ENCODE assay signal across 1 cellular context in the genomic region with DNA sequence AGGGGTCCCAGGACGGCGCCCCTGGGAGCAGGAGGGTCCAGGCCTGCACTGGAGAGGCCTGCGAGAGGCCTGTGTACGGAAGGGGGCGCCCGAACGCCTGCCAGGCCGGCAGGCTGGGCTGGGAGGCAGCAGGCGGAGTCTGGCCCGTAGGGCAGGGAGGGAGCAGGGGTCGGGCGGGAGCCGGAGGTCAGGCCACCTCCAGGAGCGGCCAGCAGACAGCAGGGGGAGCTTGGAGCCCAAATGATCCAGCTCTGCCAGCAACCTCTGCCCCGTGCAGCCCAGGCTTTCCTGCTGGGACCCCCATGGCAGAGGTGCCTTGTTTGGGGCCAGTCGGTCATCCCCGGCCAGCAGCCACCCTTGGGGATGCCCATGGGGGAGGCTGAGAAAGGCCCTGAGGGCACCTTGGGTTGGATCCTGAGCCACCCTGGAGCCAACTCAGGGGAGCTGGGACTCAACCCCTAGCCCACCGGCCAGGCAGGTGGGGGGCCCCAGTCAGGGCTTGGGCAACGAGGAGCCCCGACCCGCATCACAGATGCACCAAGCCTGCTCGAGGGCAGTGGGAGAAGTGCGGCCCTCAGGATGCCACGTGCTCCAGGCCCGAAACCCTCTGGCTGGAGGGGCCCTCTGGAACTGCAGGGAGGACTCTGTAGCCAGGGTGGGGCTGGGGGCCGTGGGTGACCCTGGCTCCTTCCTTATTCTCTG.
TF ChIP-seq lines count a peak whose summit lies in the region.

No MANE protein-coding gene starts in this region.

TF ChIP-seq in HepG2, 621 proteins besides CTCF, POLR2A, EP300 and RAD21 (continued from another document):
- TF ChIP-seq, protein P1, sequence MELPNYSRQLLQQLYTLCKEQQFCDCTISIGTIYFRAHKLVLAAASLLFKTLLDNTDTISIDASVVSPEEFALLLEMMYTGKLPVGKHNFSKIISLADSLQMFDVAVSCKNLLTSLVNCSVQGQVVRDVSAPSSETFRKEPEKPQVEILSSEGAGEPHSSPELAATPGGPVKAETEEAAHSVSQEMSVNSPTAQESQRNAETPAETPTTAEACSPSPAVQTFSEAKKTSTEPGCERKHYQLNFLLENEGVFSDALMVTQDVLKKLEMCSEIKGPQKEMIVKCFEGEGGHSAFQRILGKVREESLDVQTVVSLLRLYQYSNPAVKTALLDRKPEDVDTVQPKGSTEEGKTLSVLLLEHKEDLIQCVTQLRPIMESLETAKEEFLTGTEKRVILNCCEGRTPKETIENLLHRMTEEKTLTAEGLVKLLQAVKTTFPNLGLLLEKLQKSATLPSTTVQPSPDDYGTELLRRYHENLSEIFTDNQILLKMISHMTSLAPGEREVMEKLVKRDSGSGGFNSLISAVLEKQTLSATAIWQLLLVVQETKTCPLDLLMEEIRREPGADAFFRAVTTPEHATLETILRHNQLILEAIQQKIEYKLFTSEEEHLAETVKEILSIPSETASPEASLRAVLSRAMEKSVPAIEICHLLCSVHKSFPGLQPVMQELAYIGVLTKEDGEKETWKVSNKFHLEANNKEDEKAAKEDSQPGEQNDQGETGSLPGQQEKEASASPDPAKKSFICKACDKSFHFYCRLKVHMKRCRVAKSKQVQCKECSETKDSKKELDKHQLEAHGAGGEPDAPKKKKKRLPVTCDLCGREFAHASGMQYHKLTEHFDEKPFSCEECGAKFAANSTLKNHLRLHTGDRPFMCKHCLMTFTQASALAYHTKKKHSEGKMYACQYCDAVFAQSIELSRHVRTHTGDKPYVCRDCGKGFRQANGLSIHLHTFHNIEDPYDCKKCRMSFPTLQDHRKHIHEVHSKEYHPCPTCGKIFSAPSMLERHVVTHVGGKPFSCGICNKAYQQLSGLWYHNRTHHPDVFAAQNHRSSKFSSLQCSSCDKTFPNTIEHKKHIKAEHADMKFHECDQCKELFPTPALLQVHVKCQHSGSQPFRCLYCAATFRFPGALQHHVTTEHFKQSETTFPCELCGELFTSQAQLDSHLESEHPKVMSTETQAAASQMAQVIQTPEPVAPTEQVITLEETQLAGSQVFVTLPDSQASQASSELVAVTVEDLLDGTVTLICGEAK (IDR thresholded peaks at IDR 0.05), result no peak
- TF ChIP-seq, protein P1 (CRISPR knock-in tag; IDR thresholded peaks at IDR 0.05), result no peak; the same call in 1 of the 2 replicates
- TF ChIP-seq, protein P2, sequence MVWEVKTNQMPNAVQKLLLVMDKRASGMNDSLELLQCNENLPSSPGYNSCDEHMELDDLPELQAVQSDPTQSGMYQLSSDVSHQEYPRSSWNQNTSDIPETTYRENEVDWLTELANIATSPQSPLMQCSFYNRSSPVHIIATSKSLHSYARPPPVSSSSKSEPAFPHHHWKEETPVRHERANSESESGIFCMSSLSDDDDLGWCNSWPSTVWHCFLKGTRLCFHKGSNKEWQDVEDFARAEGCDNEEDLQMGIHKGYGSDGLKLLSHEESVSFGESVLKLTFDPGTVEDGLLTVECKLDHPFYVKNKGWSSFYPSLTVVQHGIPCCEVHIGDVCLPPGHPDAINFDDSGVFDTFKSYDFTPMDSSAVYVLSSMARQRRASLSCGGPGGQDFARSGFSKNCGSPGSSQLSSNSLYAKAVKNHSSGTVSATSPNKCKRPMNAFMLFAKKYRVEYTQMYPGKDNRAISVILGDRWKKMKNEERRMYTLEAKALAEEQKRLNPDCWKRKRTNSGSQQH (CRISPR knock-in tag; IDR thresholded peaks at IDR 0.05; ENCODE audit: low read depth), result no peak
- no peak for TF ChIP-seq FOXM1 (CRISPR knock-in tag; IDR thresholded peaks at IDR 0.05)
